19 cellular contexts compared by ENCODE assay signal in the genomic region with DNA sequence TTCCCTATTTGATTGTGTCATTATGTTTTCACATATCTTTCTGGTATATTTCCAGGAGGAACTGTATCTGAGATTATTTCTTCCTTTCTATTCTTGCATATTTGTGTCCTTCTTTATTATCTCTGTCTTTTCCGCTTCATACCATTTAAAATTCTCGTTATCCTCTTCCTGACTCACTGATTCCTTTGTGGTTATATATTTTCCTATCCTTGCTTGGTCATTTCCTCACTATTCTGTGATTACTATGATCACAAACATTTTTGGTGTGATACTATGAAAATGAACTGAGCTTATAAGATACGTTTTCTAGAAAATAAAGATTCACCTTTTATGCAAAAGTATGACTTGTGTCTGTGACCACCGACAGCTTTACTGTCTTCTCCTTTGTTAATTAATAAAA. TPM values are rescaled to one million over a fixed set of nuclear protein-coding genes. Genes with fewer than 3 reads are reported as not detected.
"Had no signal": no experiment of that assay in that cellular context is flagged by ENCODE, and none has a peak within 500 bp of the region (broad histone marks: within the 10 kb centered on the region; RNA-seq: fewer than 3 reads in every experiment).

No MANE protein-coding gene starts in this region.

- H3K9me3 ChIP-seq: gastrocnemius medialis, mucosa of descending colon, right atrium auricular region had no signal

- DNase-seq: activated B cell treated with CpG ODN at 0.5 μM for 24 hours; activated CD4-positive, alpha-beta T cell treated with anti-CD3 and anti-CD28 coated beads for 48 hours; activated CD8-positive, alpha-beta T cell treated with anti-CD3 and anti-CD28 coated beads for 36 hours; activated gamma-delta T cell; activated T-cell treated with anti-CD3 and anti-CD28 coated beads, Interleukin-2, amount 50 U/mL, for 48 hours; brain microvascular endothelial cell; effector memory CD8-positive, alpha-beta T cell; gastrocnemius medialis; heart right ventricle; islet precursor cell; left lung; mucosa of descending colon; naive thymus-derived CD4-positive, alpha-beta T cell; T-helper 17 cell had no signal

- H3K27ac ChIP-seq: brain microvascular endothelial cell, epithelial cell of prostate, gastrocnemius medialis, heart right ventricle, left lung, parathyroid adenoma, right atrium auricular region had no signal

- H3K27me3 ChIP-seq: brain microvascular endothelial cell, gastrocnemius medialis, left lung, right atrium auricular region had no signal

- H2AFZ ChIP-seq: parathyroid adenoma had no signal

- H3K4me2 ChIP-seq: smooth muscle cell had no signal

- H3K4me3 ChIP-seq: gastrocnemius medialis, heart right ventricle, left lung, mucosa of descending colon, right atrium auricular region, smooth muscle cell had no signal

- H3K9ac ChIP-seq: parathyroid adenoma had no signal

- H3K79me2 ChIP-seq: parathyroid adenoma had no signal

- H3K36me3 ChIP-seq: brain microvascular endothelial cell, gastrocnemius medialis, heart right ventricle, left lung, right atrium auricular region had no signal

- H3K4me1 ChIP-seq: gastrocnemius medialis, left lung, parathyroid adenoma, right atrium auricular region had no signal

RNA-seq across cellular contexts. Expression of a gene that starts 26.6 kb away (rescaled TPM):
- total RNA-seq: activated B cell treated with CpG ODN at 0.5 μM for 24 hours; activated CD8-positive, alpha-beta T cell treated with anti-CD3 and anti-CD28 coated beads for 36 hours; fibroblast of lung; smooth muscle cell had no signal
- polyA plus RNA-seq: fibroblast of lung; naive thymus-derived CD4-positive, alpha-beta T cell; smooth muscle cell had no signal
